Comparison of ENCODE assay signal across 8 cellular contexts in the genomic region with DNA sequence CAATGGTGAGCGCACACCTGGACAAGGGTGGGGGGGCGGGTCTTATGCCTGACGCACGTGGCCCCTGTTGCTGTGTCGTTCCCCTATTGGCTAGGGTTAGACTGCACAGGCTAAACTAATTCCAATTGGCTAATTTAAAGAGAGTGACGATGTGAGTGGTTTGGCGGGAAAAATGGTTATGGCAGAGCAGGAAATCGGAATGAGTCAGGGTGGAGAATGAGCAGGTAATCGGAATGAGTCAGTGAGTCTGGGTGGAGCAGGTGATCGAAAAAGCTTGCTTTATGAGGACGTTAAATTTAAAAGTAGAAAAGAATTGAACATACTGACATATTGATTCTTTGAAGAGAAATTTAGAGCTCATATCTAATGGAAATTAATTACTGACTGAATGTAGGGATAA. TPM values are rescaled to one million over a fixed set of nuclear protein-coding genes. Genes with fewer than 3 reads are reported as not detected.
DNase-seq lines count a peak whose midpoint lies in the region; ATAC-seq and TF ChIP-seq lines count a peak whose summit lies in the region.
"Not testable (repeated sequence)": the region's sequence is repeated elsewhere in the genome, so short reads cannot be mapped to it uniquely, and the experiment has no call there.

No MANE protein-coding gene starts in this region.

- TF ChIP-seq CTCF in HCT116 (IDR thresholded peaks at IDR 0.05 in 2 of 3, conservative IDR thresholded peaks at IDR 0.05 in 1 of 3; ENCODE audit: borderline replicate concordance in 1 of 3, insufficient read depth in 1 of 3, low read depth in 2 of 3, low read length in 2 of 3); RWPE2 (IDR thresholded peaks at IDR 0.05; ENCODE audit: poor library complexity, severe bottlenecking); nephron (IDR thresholded peaks at IDR 0.05; ENCODE audit: unreplicated experiment in 3 of 3); neural crest cell (conservative IDR thresholded peaks at IDR 0.05); type B pancreatic cell (conservative IDR thresholded peaks at IDR 0.05); vagina (IDR thresholded peaks at IDR 0.05): not testable (repeated sequence)

- not testable (repeated sequence) for H3K79me2 ChIP-seq in HCT116 (ENCODE audit: insufficient read depth, low read length)

- peak overlapping the region; percentile 74; the same call in 1 of the 2 replicates for H3K9ac ChIP-seq in HCT116 (ENCODE audit: low read length)

- H3K9me3 ChIP-seq in HCT116 (ENCODE audit: control insufficient read depth in 1 of 2, insufficient read depth in 1 of 2, low read depth in 1 of 2, low read length in 2 of 2); RWPE2 (ENCODE audit: severe bottlenecking); vagina: not testable (repeated sequence)

- BruUV-seq in HCT116 (replicated peaks; lab: Mats Ljungman, UMichigan), result not testable (repeated sequence)

- H2AFZ ChIP-seq in HCT116 (ENCODE audit: low read depth, low read length, poor library complexity, severe bottlenecking), result not testable (repeated sequence)

- H4K20me1 ChIP-seq in HCT116 (ENCODE audit: insufficient read depth), result not testable (repeated sequence)

- H3K4me1 ChIP-seq in HCT116 (ENCODE audit: control insufficient read depth in 1 of 2, insufficient read depth in 2 of 2, low read length in 2 of 2), result peaks cover 23 to 48% of the 10 kb centered on the region in 2 experiments
- H3K4me1 ChIP-seq in RWPE2 (ENCODE audit: insufficient read depth, poor library complexity, severe bottlenecking), result peaks cover 20% of the 10 kb centered on the region
- peaks cover 31% of the 10 kb centered on the region for H3K4me1 ChIP-seq in vagina

- peaks cover 21% of the 10 kb centered on the region for H3K4me1 Mint-ChIP-seq in activated CD4-positive, alpha-beta T cell treated with anti-CD3 and anti-CD28 coated beads, Interleukin-2, amount 10 ng/mL, durations not matched to agents 24 days and 14 days
- H3K4me1 Mint-ChIP-seq in nephron (peaks cover 29% of the 10 kb centered on the region), neural crest cell (peaks cover 27% of the 10 kb centered on the region), type B pancreatic cell (ENCODE audit: unreplicated experiment) (peaks cover 31% of the 10 kb centered on the region)

- H3K27ac ChIP-seq in HCT116 (ENCODE audit: low read depth, low read length), result peak overlapping the region; percentile 85; the same call in 1 of the 2 replicates
- H3K27ac ChIP-seq in RWPE2 (ENCODE audit: poor library complexity, severe bottlenecking), result peak overlapping the region; percentile 86
- peak overlapping the region; percentile 97 for H3K27ac ChIP-seq in vagina

- not testable (repeated sequence) for H3K4me3 ChIP-seq in HCT116 (replicated peaks in 1 of 2; ENCODE audit: low read depth in 1 of 2, low read length in 2 of 2); RWPE2 (ENCODE audit: severe bottlenecking); vagina

- not testable (repeated sequence) for H3K36me3 ChIP-seq in HCT116 (ENCODE audit: control insufficient read depth in 1 of 2, insufficient read depth in 2 of 2, low read length in 2 of 2); RWPE2 (ENCODE audit: low read depth); vagina

- not testable (repeated sequence) for H3K4me3 Mint-ChIP-seq in activated CD4-positive, alpha-beta T cell treated with anti-CD3 and anti-CD28 coated beads, Interleukin-2, amount 10 ng/mL, durations not matched to agents 24 days and 14 days
- peak overlapping the region in 2 of 3 experiments; percentile 5 to 6 for H3K4me3 Mint-ChIP-seq in nephron
- peak overlapping the region; percentile 13 for H3K4me3 Mint-ChIP-seq in neural crest cell
- H3K4me3 Mint-ChIP-seq in type B pancreatic cell, result peak overlapping the region; percentile 11

- TF ChIP-seq POLR2A in HCT116 (IDR thresholded peaks at IDR 0.05; ENCODE audit: borderline replicate concordance, extremely low read depth, insufficient read depth, insufficient read length); vagina (IDR thresholded peaks at IDR 0.05): not testable (repeated sequence)

- not testable (repeated sequence) for TF ChIP-seq RAD21 in HCT116 (IDR thresholded peaks at IDR 0.05; ENCODE audit: low read depth)

- RAD21 ChIA-PET in HCT116 (lab: Charles Lee; ENCODE audit: low non-redundant PET in 1 of 2, low total read pairs in 2 of 2, uncharacterized antibody in 2 of 2, unreplicated experiment in 2 of 2), result not testable (repeated sequence)

- CTCF ChIA-PET in HCT116 (lab: Charles Lee), result not testable (repeated sequence)

- H3K36me3 Mint-ChIP-seq in activated CD4-positive, alpha-beta T cell treated with anti-CD3 and anti-CD28 coated beads, Interleukin-2, amount 10 ng/mL, durations not matched to agents 24 days and 14 days (ENCODE audit: low read depth), result peaks cover 18% of the 10 kb centered on the region
- H3K36me3 Mint-ChIP-seq in nephron (ENCODE audit: low read depth) (peaks cover 27% of the 10 kb centered on the region), neural crest cell (ENCODE audit: low read depth) (peaks cover 25% of the 10 kb centered on the region), type B pancreatic cell (peaks cover 21% of the 10 kb centered on the region)

- not testable (repeated sequence) for H3K27ac Mint-ChIP-seq in activated CD4-positive, alpha-beta T cell treated with anti-CD3 and anti-CD28 coated beads, Interleukin-2, amount 10 ng/mL, durations not matched to agents 24 days and 14 days; neural crest cell (ENCODE audit: unreplicated experiment); type B pancreatic cell
- peak overlapping the region; percentile 74 to 95 (median 93) for H3K27ac Mint-ChIP-seq in nephron

- not testable (repeated sequence) for H3K27me3 ChIP-seq in HCT116 (ENCODE audit: insufficient read depth, low read length); RWPE2 (ENCODE audit: insufficient read depth, poor library complexity, severe bottlenecking); vagina

- H3K9me2 ChIP-seq in HCT116 (ENCODE audit: insufficient read depth), result not testable (repeated sequence)

- peak overlapping the region; percentile 74 for H3K4me2 ChIP-seq in HCT116 (ENCODE audit: low read length)

- ATAC-seq in HCT116; RWPE2 (ENCODE audit: low read depth): not testable (repeated sequence)

- POLR2A ChIA-PET in HCT116 (lab: Charles Lee), result not testable (repeated sequence)

- intact Hi-C loops in HCT116 (cut with micrococcal nuclease), result loop anchor here (5.0 to 10.0 kb wide), 7 partner anchors 145 to 557 kb away; no protein-coding TSS in a partner anchor
- intact Hi-C loops in activated CD4-positive, alpha-beta T cell treated with anti-CD3 and anti-CD28 coated beads, Interleukin-2, amount 10 ng/mL, durations not matched to agents 24 days and 14 days (cut with micrococcal nuclease), result loop anchor here (5.0 to 10.0 kb wide), 5 partner anchors 135 to 545 kb away; no protein-coding TSS in a partner anchor
- intact Hi-C loops in vagina (cut with DNase I), result loop anchor here (10.0 kb wide), 2 partner anchors 405 kb away; no protein-coding TSS in a partner anchor

- DNase-seq in HCT116 (ENCODE audit: low read depth, low spot score) (peak; percentile 15), HT1080 (ENCODE audit: low read depth) (peak; percentile 32)
- DNase-seq in RWPE2 (ENCODE audit: low spot score); neural crest cell (ENCODE audit: low read depth, low spot score); type B pancreatic cell (ENCODE audit: extremely low spot score, unreplicated experiment); vagina (ENCODE audit: extremely low spot score in 2 of 2): not testable (repeated sequence)
- peak; percentile 20 for DNase-seq in activated CD4-positive, alpha-beta T cell treated with anti-CD3 and anti-CD28 coated beads, Interleukin-2, amount 10 ng/mL, durations not matched to agents 24 days and 14 days

- peaks cover 19% of the 10 kb centered on the region for H3K9me3 Mint-ChIP-seq in activated CD4-positive, alpha-beta T cell treated with anti-CD3 and anti-CD28 coated beads, Interleukin-2, amount 10 ng/mL, durations not matched to agents 24 days and 14 days
- H3K9me3 Mint-ChIP-seq in nephron (peaks cover 23% of the 10 kb centered on the region), neural crest cell (peaks cover 22% of the 10 kb centered on the region), type B pancreatic cell (peaks cover 10% of the 10 kb centered on the region)

- H3K27me3 Mint-ChIP-seq in activated CD4-positive, alpha-beta T cell treated with anti-CD3 and anti-CD28 coated beads, Interleukin-2, amount 10 ng/mL, durations not matched to agents 24 days and 14 days; nephron (ENCODE audit: low read depth); neural crest cell (ENCODE audit: low read depth); type B pancreatic cell: not testable (repeated sequence)

TF ChIP-seq in HCT116, 20 proteins besides CTCF, POLR2A, EP300 and RAD21:
- TF ChIP-seq CBX3 (IDR thresholded peaks at IDR 0.05; ENCODE audit: low read depth), result peak; percentile 59; the same call in 1 of the 2 replicates

RNA-seq across cellular contexts. Expression of a gene that starts 2.8 kb away (rescaled TPM):
- total RNA-seq in HCT116 (2021; ENCODE audit: unreplicated experiment) (10.6 TPM), neural crest cell (14.0 and 16.4 TPM in 2 replicates), type B pancreatic cell (ENCODE audit: low replicate concordance) (12.6 and 18.8 TPM in 2 replicates), vagina (11.8 TPM)
- polyA plus RNA-seq in HCT116 (2012), result 5.7 and 5.8 TPM in 2 replicates
- 5.8 and 9.7 TPM in 2 replicates for total RNA-seq in HT1080 (2014; rRNA removed; shearing (Covaris generic))
- 9.2 and 18.9 TPM in 2 replicates for polyA plus RNA-seq in HT1080 (2015; cell fraction: cytosol; rRNA removed)
- 7.3 and 10.8 TPM in 2 replicates for polyA plus RNA-seq in HT1080 (2015; cell fraction: nucleus; rRNA removed)
- total RNA-seq in activated CD4-positive, alpha-beta T cell treated with anti-CD3 and anti-CD28 coated beads, Interleukin-2, amount 10 ng/mL, durations not matched to agents 24 days and 14 days, result 6.2 and 8.1 TPM in 2 replicates
